2 cellular contexts compared by ENCODE assay signal in genomic region chr19:21947775-21948174, GRCh38.
A peak's percentile ranks its signal among the peaks of the same experiment; 100 is the strongest.
TF ChIP-seq lines count a peak whose summit lies in the region.

No MANE protein-coding gene starts in this region.

TF ChIP-seq in K562, 482 proteins besides CTCF, POLR2A, EP300 and RAD21 (continued from another document and continues in another):
- TF ChIP-seq ZNF592 (IDR thresholded peaks at IDR 0.05): no peak
- TF ChIP-seq NCOA1 (IDR thresholded peaks at IDR 0.05; ENCODE audit: low read depth): no peak
- TF ChIP-seq KDM1A (IDR thresholded peaks at IDR 0.05): no peak
- TF ChIP-seq TRIM28 (IDR thresholded peaks at IDR 0.05): peak; percentile 90
- no peak for TF ChIP-seq ELF4 (CRISPR knock-in tag; IDR thresholded peaks at IDR 0.05)
- peak; percentile 92 to 99 for TF ChIP-seq CBX3 (IDR thresholded peaks at IDR 0.05; ENCODE audit: borderline replicate concordance in 1 of 2, low read length in 2 of 2)
- no peak for TF ChIP-seq ZNF23 (CRISPR knock-in tag; IDR thresholded peaks at IDR 0.05)
- no peak for TF ChIP-seq PCBP2 (IDR thresholded peaks at IDR 0.05; ENCODE audit: low read depth, low read length, poor library complexity, severe bottlenecking)
- no peak for TF ChIP-seq EZH2 (IDR thresholded peaks at IDR 0.05; ENCODE audit: borderline replicate concordance, low read depth, low read length)
- TF ChIP-seq ZNF384 (IDR thresholded peaks at IDR 0.05; ENCODE audit: low read depth, low read length): no peak
- TF ChIP-seq ETV5 (CRISPR knock-in tag; IDR thresholded peaks at IDR 0.05; ENCODE audit: low read depth): no peak
- no peak for TF ChIP-seq SFPQ (IDR thresholded peaks at IDR 0.05; ENCODE audit: low read depth, low read length)
- no peak for TF ChIP-seq BDP1 (IDR thresholded peaks at IDR 0.05; ENCODE audit: insufficient read depth, insufficient read length)
- TF ChIP-seq RHOXF2B (CRISPR knock-in tag; conservative IDR thresholded peaks at IDR 0.05): no peak
- peak in 1 of 3 experiments; percentile 17 for TF ChIP-seq YY1 (IDR thresholded peaks at IDR 0.05; ENCODE audit: borderline replicate concordance in 1 of 3, control insufficient read depth in 1 of 3, extremely low read depth in 1 of 3, insufficient read depth in 3 of 3, insufficient read length in 1 of 3, insufficient replicate concordance in 2 of 3, low read depth in 1 of 3, low read length in 2 of 3)
- no peak for TF ChIP-seq BRF1 (IDR thresholded peaks at IDR 0.05; ENCODE audit: borderline replicate concordance, extremely low read depth, insufficient read length)
- peak; percentile 99; the same call in 1 of the 2 replicates for TF ChIP-seq CBX1 (IDR thresholded peaks at IDR 0.05; ENCODE audit: low read depth)
- TF ChIP-seq ZFP36 (IDR thresholded peaks at IDR 0.05; ENCODE audit: low read depth, low read length, partially characterized antibody): peak; percentile 76
- TF ChIP-seq SIX5 (IDR thresholded peaks at IDR 0.05; ENCODE audit: borderline replicate concordance in 1 of 2, insufficient read depth in 1 of 2, low read depth in 1 of 2, low read length in 2 of 2): no peak
- TF ChIP-seq ZNF280B (CRISPR knock-in tag; IDR thresholded peaks at IDR 0.05): peak; percentile 82
- TF ChIP-seq USF1 (CRISPR knock-in tag; IDR thresholded peaks at IDR 0.05): no peak

TF ChIP-seq in liver, 16 proteins besides CTCF, POLR2A, EP300 and RAD21 (continued from another document):
- TF ChIP-seq REST (IDR thresholded peaks at IDR 0.05) (no peak), ZBTB33 (IDR thresholded peaks at IDR 0.05) (no peak), EGR1 (IDR thresholded peaks at IDR 0.05; ENCODE audit: low read depth in 2 of 2) (no peak), SP1 (IDR thresholded peaks at IDR 0.05) (no peak)
